26 cellular contexts compared by ENCODE assay signal in genomic region chr7:52973126-52973525, GRCh38.
A peak's percentile ranks its signal among the peaks of the same experiment; 100 is the strongest.
DNase-seq lines count a peak whose midpoint lies in the region; TF ChIP-seq lines count a peak whose summit lies in the region.
"Had no signal": no experiment of that assay in that cellular context is flagged by ENCODE, and none has a peak within 500 bp of the region (broad histone marks: within the 10 kb centered on the region; RNA-seq: fewer than 3 reads in every experiment).

No MANE protein-coding gene starts in this region.

- H3K9me3 ChIP-seq in neural cell (ENCODE audit: low read length): no peaks in the 10 kb centered on the region
- H3K9me3 ChIP-seq: A549; BE2C; BLaER1; BLaER1 treated with 17β-estradiol and CSF1 and Interleukin-3, amounts not matched to agents 10 nM and 100 nM; Caco-2 had no signal

- no peaks in the 10 kb centered on the region for H3K79me2 ChIP-seq in neural cell (replicated peaks; ENCODE audit: insufficient read depth, low read length)

- TF ChIP-seq CTCF in neural cell (IDR thresholded peaks at IDR 0.05; ENCODE audit: poor library complexity, severe bottlenecking): no peak

- H3K36me3 ChIP-seq in neural cell (ENCODE audit: insufficient read depth, low read length): no peaks in the 10 kb centered on the region
- H3K36me3 ChIP-seq: BE2C; BLaER1; BLaER1 treated with 17β-estradiol and CSF1 and Interleukin-3, amounts not matched to agents 10 nM and 100 nM had no signal

- H3K4me2 ChIP-seq in neural cell (ENCODE audit: low read length): no peak overlapping the region
- H3K4me2 ChIP-seq: A549; BLaER1; BLaER1 treated with 17β-estradiol and CSF1 and Interleukin-3, amounts not matched to agents 10 nM and 100 nM had no signal

- peak overlapping the region; percentile 61 for H3K27ac ChIP-seq in neural cell (ENCODE audit: low read length)
- H3K27ac ChIP-seq: 22Rv1; A549; BLaER1; BLaER1 treated with 17β-estradiol and CSF1 and Interleukin-3, amounts not matched to agents 10 nM and 100 nM; C4-2B had no signal

- peak; percentile 79 for TF ChIP-seq EP300 in neural cell (conservative IDR thresholded peaks at IDR 0.05; ENCODE audit: poor library complexity, severe bottlenecking)

- no peak for DNase-seq in DMS153 (lab: John Stamatoyannopoulos, UW)
- DNase-seq: 8988T; ACHN; AML-193; BE2C; C1 segment of cervical spinal cord; Caco-2; Calu3; CD4-positive, alpha-beta memory T cell; CD4-positive, alpha-beta T cell; CD4-positive, CD25-positive, alpha-beta regulatory T cell; CD8-positive, alpha-beta memory T cell; CD8-positive, alpha-beta T cell; COR-L47; DMS 273 treated with DMSO at 0.1 percent for 48 hours; DMS53; DMS79; DMS79 treated with DMSO at 0.1 percent for 48 hours; DND-41; EL had no signal

- peak; percentile 15 for TF ChIP-seq RAD21 in neural cell (conservative IDR thresholded peaks at IDR 0.05)

- no peak overlapping the region for H3K4me3 ChIP-seq in neural cell (ENCODE audit: low read length)
- H3K4me3 ChIP-seq: A549; BLaER1; BLaER1 treated with 17β-estradiol and CSF1 and Interleukin-3, amounts not matched to agents 10 nM and 100 nM had no signal

- no peak overlapping the region for H3K9ac ChIP-seq in neural cell (ENCODE audit: low read length)
- H3K9ac ChIP-seq: BLaER1; BLaER1 treated with 17β-estradiol and CSF1 and Interleukin-3, amounts not matched to agents 10 nM and 100 nM had no signal

- no peaks in the 10 kb centered on the region for H3K9me2 ChIP-seq in neural cell (ENCODE audit: insufficient read depth, low read length)

- no peak overlapping the region for H2AFZ ChIP-seq in neural cell (ENCODE audit: low read depth, low read length)

- H3F3A ChIP-seq in neural cell (ENCODE audit: insufficient read depth, low read length, poor library complexity, severe bottlenecking): no peaks in the 10 kb centered on the region

- H3K27me3 ChIP-seq in neural cell (ENCODE audit: insufficient read depth, low read depth, low read length): no peaks in the 10 kb centered on the region
- H3K27me3 ChIP-seq: BE2C; BLaER1; BLaER1 treated with 17β-estradiol and CSF1 and Interleukin-3, amounts not matched to agents 10 nM and 100 nM had no signal

- no peaks in the 10 kb centered on the region for H4K20me1 ChIP-seq in neural cell (ENCODE audit: insufficient read depth)
- H4K20me1 ChIP-seq: BLaER1; BLaER1 treated with 17β-estradiol and CSF1 and Interleukin-3, amounts not matched to agents 10 nM and 100 nM had no signal

TF ChIP-seq in neural cell, 6 proteins besides CTCF, POLR2A, EP300 and RAD21:
- peak; percentile 88 for TF ChIP-seq REST (IDR thresholded peaks at IDR 0.05; ENCODE audit: borderline replicate concordance)
- no peak for TF ChIP-seq TAF1 (IDR thresholded peaks at IDR 0.05; ENCODE audit: low read depth)
- TF ChIP-seq POLR2AphosphoS5 (IDR thresholded peaks at IDR 0.05): peak; percentile 25
- TF ChIP-seq MXI1 (conservative IDR thresholded peaks at IDR 0.05; ENCODE audit: poor library complexity, severe bottlenecking): no peak
- no peak for TF ChIP-seq EZH2 (IDR thresholded peaks at IDR 0.05; ENCODE audit: borderline replicate concordance, insufficient read depth, low read length, poor library complexity, severe bottlenecking)
- no peak for TF ChIP-seq SMC3 (conservative IDR thresholded peaks at IDR 0.05; ENCODE audit: poor library complexity)
